9 cellular contexts compared by ENCODE assay signal in genomic region chr10:110336111-110336721, GRCh38. TPM values are rescaled to one million over a fixed set of nuclear protein-coding genes. Genes with fewer than 3 reads are reported as not detected.
A peak's percentile ranks its signal among the peaks of the same experiment; 100 is the strongest.
DNase-seq lines count a peak whose midpoint lies in the region; ATAC-seq and TF ChIP-seq lines count a peak whose summit lies in the region.
"Had no signal": no experiment of that assay in that cellular context is flagged by ENCODE, and none has a peak within 500 bp of the region (broad histone marks: within the 10 kb centered on the region; RNA-seq: fewer than 3 reads in every experiment).

No MANE protein-coding gene starts in this region.

- ATAC-seq in Panc1 (peak; percentile 60), GM18502 (IDR thresholded peaks at IDR 0.05; ENCODE audit: poor library complexity, unreplicated experiment) (no peak), GM18520 (IDR thresholded peaks at IDR 0.05; ENCODE audit: unreplicated experiment) (no peak)

- H3K36me3 ChIP-seq in Panc1 (ENCODE audit: control insufficient read depth, insufficient read depth, low read length) = no peaks in the 10 kb centered on the region
- no peaks in the 10 kb centered on the region for H3K36me3 ChIP-seq in esophagus squamous epithelium

- CTCF ChIA-PET in Panc1 (lab: Charles Lee) = no interaction called here

- H3K4me1 ChIP-seq in Panc1 (ENCODE audit: control insufficient read depth, insufficient read depth, low read length) = no peaks in the 10 kb centered on the region
- peaks cover 11 to 22% (median 16%) of the 10 kb centered on the region in 3 donors for H3K4me1 ChIP-seq in esophagus squamous epithelium

- H3K27me3 ChIP-seq in Panc1 (ENCODE audit: control insufficient read depth, insufficient read depth, low read length) = no peaks in the 10 kb centered on the region
- no peaks in the 10 kb centered on the region for H3K27me3 ChIP-seq in esophagus squamous epithelium

- no TSS peak for BruUV-seq in Panc1 (replicated peaks; lab: Mats Ljungman, UMichigan)

- TF ChIP-seq POLR2A in esophagus squamous epithelium (IDR thresholded peaks at IDR 0.05) = no peak

- H3K9me3 ChIP-seq in Panc1 (ENCODE audit: control insufficient read depth, insufficient read depth, low read depth, low read length) (no peaks in the 10 kb centered on the region), esophagus squamous epithelium (peaks cover 0 to 6% (median 3%) of the 10 kb centered on the region in 3 donors)

- WGBS in esophagus squamous epithelium, 2 donors = 15 to 39% methylated on average over 6 to 10 of the region's 10 CpGs

- H3K4me3 ChIP-seq in Panc1 (ENCODE audit: low read depth in 2 of 2, low read length in 2 of 2) (no peak overlapping the region), esophagus squamous epithelium (peak overlapping the region in 1 of 4 donors; percentile 10)
- H3K4me3 ChIP-seq: skin epidermis had no signal

- intact Hi-C loops in Panc1 (cut with micrococcal nuclease; ENCODE audit: unreplicated experiment) (no loop called here), esophagus squamous epithelium (cut with DNase I) (no loop called here)

- POLR2A ChIA-PET in Panc1 (lab: Charles Lee) = interaction anchor here (0.6 kb wide), 1 partner anchor 62 kb away, joined by 3 read pairs; no protein-coding TSS in a partner anchor

- in situ Hi-C loops in Panc1 (cut with HindIII; ENCODE audit: low pct_unique_long_range_greater_than_20kb, low sequenced_read_pairs) = no loop called here

- DNase-seq in DMS79 treated with DMSO at 0.1 percent for 48 hours (lab: John Stamatoyannopoulos, UW) (peak; percentile 15), DMS79 (lab: John Stamatoyannopoulos, UW) (no peak), Panc1 (ENCODE audit: low read depth, low spot score) (no peak), esophagus squamous epithelium (lab: John Stamatoyannopoulos, UW) (no peak), retina (peak; percentile 60), SKM-1 (lab: John Stamatoyannopoulos, UW; ENCODE audit: unreplicated experiment) (no peak)

- TF ChIP-seq CTCF in Panc1 (IDR thresholded peaks at IDR 0.05) (no peak), esophagus squamous epithelium (IDR thresholded peaks at IDR 0.05) (peak in 2 of 6 experiments; percentile 33 to 54)

- H3K27ac ChIP-seq in Panc1 (ENCODE audit: low read length) (no peak overlapping the region), esophagus squamous epithelium (peak overlapping the region; percentile 23 to 68 (median 55))

RNA-seq across cellular contexts. Expression of gene SMNDC1, which starts 31.5 kb away (rescaled TPM):
- total RNA-seq in Panc1 (2021; ENCODE audit: unreplicated experiment) (62.2 TPM), esophagus squamous epithelium (10 to 100 TPM in 2 of 4 donors, 1 to 10 TPM in 2; 9.5 to 13.9 (median 10.9) TPM)
- 51.6 TPM for polyA plus RNA-seq in Panc1 (2012; ENCODE audit: insufficient read length)

Comparison
In these comparisons a context has a peak if more than half of its experiments do, and no peak if none do; other contexts are left out.
1. DNase-seq: peak in DMS79 treated with DMSO at 0.1 percent for 48 hours (single experiment) and retina (single experiment); none in DMS79 (single experiment), Panc1 (single experiment), esophagus squamous epithelium (single experiment) and SKM-1 (single experiment).